ENCODE assay signal across 8 cellular contexts in the genomic region with DNA sequence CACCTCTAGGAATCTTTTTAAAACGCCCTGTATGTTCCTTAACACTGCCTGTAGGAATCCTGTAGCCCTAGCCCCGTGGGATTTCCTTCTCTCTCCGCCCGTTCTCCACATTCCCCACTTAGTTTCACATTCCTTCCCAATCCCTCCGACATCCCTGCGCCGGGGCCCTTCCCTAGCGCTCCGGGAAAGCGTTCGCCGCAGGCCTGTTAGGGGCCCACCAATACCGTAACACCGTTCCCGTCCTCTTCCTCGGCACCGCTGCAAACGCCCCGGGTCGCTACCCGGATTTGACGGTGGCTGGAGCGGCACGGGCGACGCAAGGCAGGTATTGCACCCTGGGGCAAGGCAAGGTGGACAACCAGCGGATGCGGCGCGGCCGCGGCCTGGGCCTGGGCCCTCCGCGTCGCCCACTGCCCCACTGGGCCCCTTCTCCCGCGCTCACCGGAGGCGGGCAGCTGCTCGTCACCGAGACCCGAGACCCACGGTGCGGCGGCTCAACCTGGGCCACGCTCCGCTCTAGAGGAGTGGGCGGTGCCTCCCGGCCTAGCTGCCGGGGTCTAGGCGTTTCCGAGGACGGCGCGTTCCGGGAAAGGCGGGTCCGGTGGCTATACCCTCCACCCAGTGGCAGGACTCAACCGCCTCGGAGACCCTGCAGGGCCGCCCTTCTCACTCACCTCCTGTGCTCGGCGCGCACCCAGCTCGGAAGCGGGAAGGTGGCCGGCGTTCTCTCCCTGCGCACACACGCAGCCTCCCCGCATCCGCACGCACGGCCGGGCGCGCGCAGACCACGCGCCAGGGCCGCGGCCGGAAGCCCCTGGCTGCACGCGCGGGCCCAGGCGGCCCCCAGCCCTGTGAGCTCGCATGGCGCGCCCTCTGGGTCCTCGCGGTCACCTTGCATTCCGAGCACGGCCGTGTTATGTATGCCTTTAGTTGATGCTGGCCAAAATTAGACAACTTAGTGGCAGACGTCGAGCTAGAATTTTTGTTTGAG. TPM values are rescaled to one million over a fixed set of nuclear protein-coding genes. Genes with fewer than 3 reads are reported as not detected.
DNase-seq lines count a peak whose midpoint lies in the region; ATAC-seq and TF ChIP-seq lines count a peak whose summit lies in the region.

A gene with protein sequence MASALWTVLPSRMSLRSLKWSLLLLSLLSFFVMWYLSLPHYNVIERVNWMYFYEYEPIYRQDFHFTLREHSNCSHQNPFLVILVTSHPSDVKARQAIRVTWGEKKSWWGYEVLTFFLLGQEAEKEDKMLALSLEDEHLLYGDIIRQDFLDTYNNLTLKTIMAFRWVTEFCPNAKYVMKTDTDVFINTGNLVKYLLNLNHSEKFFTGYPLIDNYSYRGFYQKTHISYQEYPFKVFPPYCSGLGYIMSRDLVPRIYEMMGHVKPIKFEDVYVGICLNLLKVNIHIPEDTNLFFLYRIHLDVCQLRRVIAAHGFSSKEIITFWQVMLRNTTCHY (minus strand): TSS at position 789 of the 991 bp plus-strand sequence. CDS start 18,595 bp downstream, outside the sequence.

- H3K4me3 ChIP-seq in BE2C (ENCODE audit: low read depth, low read length) = peak within 1 kb of the TSS; percentile 81
- H3K4me3 ChIP-seq in astrocyte of the cerebellum (ENCODE audit: low read depth, low read length) = peak within 1 kb of the TSS; percentile 58
- peak within 1 kb of the TSS; percentile 44 to 52 for H3K4me3 ChIP-seq in prostate gland

- TF ChIP-seq CTCF in BE2C (IDR thresholded peaks at IDR 0.05; ENCODE audit: low read depth, low read length) (peak; percentile 8; the same call in 1 of the 2 replicates), astrocyte of the cerebellum (IDR thresholded peaks at IDR 0.05; ENCODE audit: low read depth, low read length, missing control alignments) (no peak), prostate gland (IDR thresholded peaks at IDR 0.05) (no peak)

- no peaks in the 10 kb centered on the region for H3K4me1 ChIP-seq in BE2C
- no peaks in the 10 kb centered on the region for H3K4me1 ChIP-seq in prostate gland (replicated peaks)

- under 1% methylated on average over 87 of the region's 97 CpGs for WGBS in prostate gland

- H3K27ac ChIP-seq in prostate gland = peak within 1 kb of the TSS; percentile 73 to 74

- DNase-seq in BE2C (peak; percentile 72), NOMO-1 treated with DMSO at 0.1 percent for 48 hours (lab: John Stamatoyannopoulos, UW; ENCODE audit: unreplicated experiment) (peak; percentile 56), astrocyte of the cerebellum (ENCODE audit: low read depth) (peak; percentile 26), hepatic stellate cell (ENCODE audit: low spot score) (peak; percentile 73), prostate gland (ENCODE audit: low spot score) (peak; percentile 14), HEK293T (ENCODE audit: extremely low spot score) (no peak)

- no peak for TF ChIP-seq POLR2A in prostate gland (IDR thresholded peaks at IDR 0.05)

- CTCF ChIA-PET in HEK293T (lab: Yijun Ruan, JAX) = no interaction called here

- H3K9me3 ChIP-seq in BE2C (no peaks in the 10 kb centered on the region), prostate gland (no peaks in the 10 kb centered on the region)

- POLR2A ChIA-PET in HEK293T (lab: Yijun Ruan, JAX) = no interaction called here

- H3K36me3 ChIP-seq in BE2C (no peaks in the 10 kb centered on the region), prostate gland (no peaks in the 10 kb centered on the region)

- in situ Hi-C loops in astrocyte of the cerebellum (cut with HindIII; ENCODE audit: low sequenced_read_pairs) = no loop called here

- intact Hi-C loops in prostate gland (cut with DNase I) = no loop called here

- peak; percentile 76 for ATAC-seq in GM18873 (IDR thresholded peaks at IDR 0.05; ENCODE audit: low FRiP score, unreplicated experiment)
- peak; percentile 76 for ATAC-seq in HG03066 (IDR thresholded peaks at IDR 0.05; ENCODE audit: low read depth, unreplicated experiment)

- H3K27me3 ChIP-seq in BE2C = no peaks in the 10 kb centered on the region
- H3K27me3 ChIP-seq in prostate gland (replicated peaks; ENCODE audit: insufficient read depth) = no peaks in the 10 kb centered on the region

TF ChIP-seq in HEK293T, 16 proteins besides CTCF, POLR2A, EP300 and RAD21:
- no peak for TF ChIP-seq FOXK2 (IDR thresholded peaks at IDR 0.05)

RNA-seq across cellular contexts. Expression of the gene that starts here (rescaled TPM):
- polyA plus RNA-seq in BE2C (2012; ENCODE audit: insufficient read depth, insufficient read length, low read depth) = 29.7 TPM
- 10 to 100 TPM; 13.2 to 14.0 TPM for total RNA-seq in prostate gland
